Comparison of ENCODE assay signal across 8 cellular contexts in genomic region chr14:95157195-95157986, GRCh38. TPM values are rescaled to one million over a fixed set of nuclear protein-coding genes. Genes with fewer than 3 reads are reported as not detected.
DNase-seq lines count a peak whose midpoint lies in the region; TF ChIP-seq lines count a peak whose summit lies in the region.

A gene with protein sequence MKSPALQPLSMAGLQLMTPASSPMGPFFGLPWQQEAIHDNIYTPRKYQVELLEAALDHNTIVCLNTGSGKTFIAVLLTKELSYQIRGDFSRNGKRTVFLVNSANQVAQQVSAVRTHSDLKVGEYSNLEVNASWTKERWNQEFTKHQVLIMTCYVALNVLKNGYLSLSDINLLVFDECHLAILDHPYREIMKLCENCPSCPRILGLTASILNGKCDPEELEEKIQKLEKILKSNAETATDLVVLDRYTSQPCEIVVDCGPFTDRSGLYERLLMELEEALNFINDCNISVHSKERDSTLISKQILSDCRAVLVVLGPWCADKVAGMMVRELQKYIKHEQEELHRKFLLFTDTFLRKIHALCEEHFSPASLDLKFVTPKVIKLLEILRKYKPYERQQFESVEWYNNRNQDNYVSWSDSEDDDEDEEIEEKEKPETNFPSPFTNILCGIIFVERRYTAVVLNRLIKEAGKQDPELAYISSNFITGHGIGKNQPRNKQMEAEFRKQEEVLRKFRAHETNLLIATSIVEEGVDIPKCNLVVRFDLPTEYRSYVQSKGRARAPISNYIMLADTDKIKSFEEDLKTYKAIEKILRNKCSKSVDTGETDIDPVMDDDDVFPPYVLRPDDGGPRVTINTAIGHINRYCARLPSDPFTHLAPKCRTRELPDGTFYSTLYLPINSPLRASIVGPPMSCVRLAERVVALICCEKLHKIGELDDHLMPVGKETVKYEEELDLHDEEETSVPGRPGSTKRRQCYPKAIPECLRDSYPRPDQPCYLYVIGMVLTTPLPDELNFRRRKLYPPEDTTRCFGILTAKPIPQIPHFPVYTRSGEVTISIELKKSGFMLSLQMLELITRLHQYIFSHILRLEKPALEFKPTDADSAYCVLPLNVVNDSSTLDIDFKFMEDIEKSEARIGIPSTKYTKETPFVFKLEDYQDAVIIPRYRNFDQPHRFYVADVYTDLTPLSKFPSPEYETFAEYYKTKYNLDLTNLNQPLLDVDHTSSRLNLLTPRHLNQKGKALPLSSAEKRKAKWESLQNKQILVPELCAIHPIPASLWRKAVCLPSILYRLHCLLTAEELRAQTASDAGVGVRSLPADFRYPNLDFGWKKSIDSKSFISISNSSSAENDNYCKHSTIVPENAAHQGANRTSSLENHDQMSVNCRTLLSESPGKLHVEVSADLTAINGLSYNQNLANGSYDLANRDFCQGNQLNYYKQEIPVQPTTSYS (N-terminal part only) (minus strand): TSS chr14:95157529. CDS start chr14:95133458, 24,071 bp downstream.

- DNase-seq in CMK (ENCODE audit: low read depth) (peak; percentile 48), GM20000 (ENCODE audit: low spot score) (peak; percentile 99), HT-29 (ENCODE audit: low spot score) (peak; percentile 88), medulla oblongata (ENCODE audit: extremely low spot score) (peak; percentile 97)
- DNase-seq in NK-92 treated with Interleukin-12 subunit alpha and Interleukin-12 subunit beta, amount 100 ng/mL, for 24 hours (lab: John Stamatoyannopoulos, UW) = peak; percentile 91
- peak; percentile 95 for DNase-seq in effector CD8-positive, alpha-beta T cell (lab: John Stamatoyannopoulos, UW)
- peak; percentile 93 for DNase-seq in stimulated activated CD8-positive, alpha-beta memory T cell treated with anti-CD3 and anti-CD28 coated beads, Interleukin-12 subunit alpha, Interleukin-12 subunit beta, amount 100 ng/mL, for 1 hour (ENCODE audit: low read depth)

- TF ChIP-seq CTCF in GM20000 (IDR thresholded peaks at IDR 0.05; ENCODE audit: extremely low read depth, missing control alignments) = no peak

- POLR2A ChIA-PET in activated CD8-positive, alpha-beta memory T cell treated with anti-CD3 and anti-CD28 coated beads for 36 hours (lab: Charles Lee) = interaction anchor here (0.9 to 1.1 kb wide), 3 partner anchors 8 to 366 kb away, joined by 3 read pairs; no protein-coding TSS in a partner anchor

- CTCF ChIA-PET in activated CD8-positive, alpha-beta memory T cell treated with anti-CD3 and anti-CD28 coated beads for 36 hours (lab: Charles Lee) = no interaction called here

RNA-seq across cellular contexts. Expression of the gene that starts here (rescaled TPM):
- total RNA-seq in HT-29 (2014; rRNA removed; shearing (Covaris generic)) = 11.2 and 14.0 TPM in 2 replicates
- 10 to 100 TPM; 58.0 to 59.4 TPM for total RNA-seq in activated CD8-positive, alpha-beta memory T cell treated with anti-CD3 and anti-CD28 coated beads for 36 hours

Comparison
In these comparisons a context has a peak if more than half of its experiments do, and no peak if none do; other contexts are left out.
1. Peak in every context shown above with its lines: DNase-seq.
2. DNase-seq: peak in every context shown above with its lines; median percentile 99 in GM20000; 97 in medulla oblongata; 95 in effector CD8-positive, alpha-beta T cell; 93 in stimulated activated CD8-positive, alpha-beta memory T cell treated with anti-CD3 and anti-CD28 coated beads, Interleukin-12 subunit alpha, Interleukin-12 subunit beta, amount 100 ng/mL, for 1 hour; 91 in NK-92 treated with Interleukin-12 subunit alpha and Interleukin-12 subunit beta, amount 100 ng/mL, for 24 hours; 88 in HT-29; 48 in CMK.